11 cellular contexts compared by ENCODE assay signal in genomic region chr19:45576682-45577081, GRCh38. TPM values are rescaled to one million over a fixed set of nuclear protein-coding genes. Genes with fewer than 3 reads are reported as not detected.
DNase-seq lines count a peak whose midpoint lies in the region; ATAC-seq and TF ChIP-seq lines count a peak whose summit lies in the region.
"Had no signal": no experiment of that assay in that cellular context is flagged by ENCODE, and none has a peak within 500 bp of the region (broad histone marks: within the 10 kb centered on the region; RNA-seq: fewer than 3 reads in every experiment).

No MANE protein-coding gene starts in this region.

- H3K79me1 ChIP-seq in mesenchymal stem cell (replicated peaks; ENCODE audit: low read length, poor library complexity, severe bottlenecking): peaks cover 26% of the 10 kb centered on the region

- H3K14ac ChIP-seq in mesenchymal stem cell (ENCODE audit: low read length in 2 of 2): no peak overlapping the region

- H4K20me1 ChIP-seq in SK-N-SH (ENCODE audit: insufficient read depth): no peaks in the 10 kb centered on the region

- H3F3A ChIP-seq in SK-N-SH (replicated peaks; ENCODE audit: insufficient read depth): peaks cover 30% of the 10 kb centered on the region

- peak overlapping the region; percentile 64 for H2BK120ac ChIP-seq in mesenchymal stem cell (ENCODE audit: low read depth, low read length)

- no peak for TF ChIP-seq POLR2A in stomach (IDR thresholded peaks at IDR 0.05)

- POLR2A ChIA-PET in SK-N-SH (lab: Yijun Ruan, JAX): no interaction called here

- H3K27me3 ChIP-seq in SK-N-SH (ENCODE audit: insufficient read depth) (no peaks in the 10 kb centered on the region), brain microvascular endothelial cell (replicated peaks) (no peaks in the 10 kb centered on the region), mesenchymal stem cell (ENCODE audit: control insufficient read depth in 1 of 2, insufficient read depth in 1 of 2, low read length in 2 of 2) (no peaks in the 10 kb centered on the region), stomach (no peaks in the 10 kb centered on the region)
- H3K27me3 ChIP-seq: left lung had no signal

- no peaks in the 10 kb centered on the region for H3K9me3 ChIP-seq in SK-N-SH
- H3K9me3 ChIP-seq in mesenchymal stem cell (ENCODE audit: control insufficient read depth, low read length): no peaks in the 10 kb centered on the region
- no peaks in the 10 kb centered on the region for H3K9me3 ChIP-seq in stomach
- H3K9me3 ChIP-seq: left lung had no signal

- no peak overlapping the region for H3K4me3 ChIP-seq in SK-N-SH (ENCODE audit: low read depth in 2 of 2, low read length in 1 of 2)
- no peak overlapping the region for H3K4me3 ChIP-seq in brain microvascular endothelial cell (ENCODE audit: low read depth, low read length)
- peak overlapping the region in 1 of 2 experiments; percentile 7 for H3K4me3 ChIP-seq in mesenchymal stem cell (ENCODE audit: insufficient read depth in 1 of 2, low read depth in 1 of 2, low read length in 2 of 2)
- no peak overlapping the region for H3K4me3 ChIP-seq in stomach
- H3K4me3 ChIP-seq: left lung had no signal

- peak overlapping the region; percentile 42; the same call in 1 of the 2 replicates for H3K9ac ChIP-seq in SK-N-SH
- H3K9ac ChIP-seq in mesenchymal stem cell (ENCODE audit: low read length): peak overlapping the region; percentile 56

- CTCF ChIA-PET in SK-N-SH (lab: Yijun Ruan, JAX): interaction anchor here (1.2 kb wide), 1 partner anchor 91 kb away, joined by 3 read pairs; no protein-coding TSS in a partner anchor

- H3K9me2 ChIP-seq in SK-N-SH: no peaks in the 10 kb centered on the region

- TF ChIP-seq CTCF in SK-N-SH (IDR thresholded peaks at IDR 0.05): no peak
- TF ChIP-seq CTCF in brain microvascular endothelial cell (IDR thresholded peaks at IDR 0.05; ENCODE audit: low read depth, low read length, missing control alignments): no peak
- TF ChIP-seq CTCF in stomach (IDR thresholded peaks at IDR 0.05): no peak

- no peak; the same call in 2 of the 3 replicates for ATAC-seq in SK-N-SH treated with all-trans-retinoic acid at 6 μM for 48 hours
- ATAC-seq in GM21825 (IDR thresholded peaks at IDR 0.05; ENCODE audit: unreplicated experiment): no peak

- H3K36me3 Mint-ChIP-seq in activated T-helper 2 cell treated with anti-CD3 and anti-CD28 coated beads, Interferon-gamma antibody, Interleukin-2, Interleukin-4, amounts not matched to agents 10 μg/mL and 5 μg/mL and 100 μg/mL, durations not matched to agents 14 hours and 24 hours and 36 hours (ENCODE audit: low read depth): peaks cover 4% of the 10 kb centered on the region

- peaks cover 66% of the 10 kb centered on the region for H3K79me2 ChIP-seq in SK-N-SH (ENCODE audit: insufficient read depth)

- H2BK5ac ChIP-seq in mesenchymal stem cell (ENCODE audit: low read depth, low read length, poor library complexity, severe bottlenecking): peak overlapping the region; percentile 11

- peak overlapping the region in 1 of 2 experiments; percentile 24 for H3K4ac ChIP-seq in mesenchymal stem cell (ENCODE audit: low read depth in 1 of 2, low read length in 2 of 2)

- peak overlapping the region in 1 of 2 experiments; percentile 89; a peak in 2 of 4 replicates for H3K27ac ChIP-seq in SK-N-SH (ENCODE audit: low read depth in 2 of 2, low read length in 1 of 2)
- H3K27ac ChIP-seq in brain microvascular endothelial cell: peak overlapping the region; percentile 74
- peak overlapping the region; percentile 95 for H3K27ac ChIP-seq in mesenchymal stem cell (ENCODE audit: low read length, poor library complexity, severe bottlenecking)
- H3K27ac ChIP-seq in stomach: peak overlapping the region; percentile 68 to 86 (median 75)

- no peak for TF ChIP-seq RAD21 in SK-N-SH (IDR thresholded peaks at IDR 0.05; ENCODE audit: low read length)

- intact Hi-C loops in stomach (cut with DNase I; ENCODE audit: low total_unique reads): no loop called here
- intact Hi-C loops in activated T-helper 2 cell treated with anti-CD3 and anti-CD28 coated beads, Interferon-gamma antibody, Interleukin-2, Interleukin-4, amounts not matched to agents 10 μg/mL and 5 μg/mL and 100 μg/mL, durations not matched to agents 14 hours and 24 hours and 36 hours (cut with micrococcal nuclease): no loop called here

- H2BK12ac ChIP-seq in mesenchymal stem cell (ENCODE audit: low read length in 2 of 2): peak overlapping the region in 1 of 2 experiments; percentile 59

- no peak overlapping the region for H2BK15ac ChIP-seq in mesenchymal stem cell (ENCODE audit: low read depth, poor library complexity, severe bottlenecking)

- peak overlapping the region; percentile 18 for H4K91ac ChIP-seq in mesenchymal stem cell (ENCODE audit: low read length)

- H3K23ac ChIP-seq in mesenchymal stem cell (ENCODE audit: low read length in 2 of 2): no peak overlapping the region

- peak overlapping the region; percentile 55 for H4K8ac ChIP-seq in mesenchymal stem cell (ENCODE audit: low read length)

- H2AK5ac ChIP-seq in mesenchymal stem cell (ENCODE audit: low read length, severe bottlenecking): peak overlapping the region; percentile 73

- H3K27ac Mint-ChIP-seq in activated T-helper 2 cell treated with anti-CD3 and anti-CD28 coated beads, Interferon-gamma antibody, Interleukin-2, Interleukin-4, amounts not matched to agents 10 μg/mL and 5 μg/mL and 100 μg/mL, durations not matched to agents 14 hours and 24 hours and 36 hours: no peak overlapping the region

- WGBS in SK-N-SH (ENCODE audit: low lambda C conversion rate): 43% methylated on average over 3 of the region's 3 CpGs
- 71% methylated on average over 3 of the region's 3 CpGs for WGBS in mesenchymal stem cell
- 28 to 74% (median 62%) methylated on average over 3 of the region's 3 CpGs for WGBS in stomach, 5 donors

- no peaks in the 10 kb centered on the region for H3K27me3 Mint-ChIP-seq in activated T-helper 2 cell treated with anti-CD3 and anti-CD28 coated beads, Interferon-gamma antibody, Interleukin-2, Interleukin-4, amounts not matched to agents 10 μg/mL and 5 μg/mL and 100 μg/mL, durations not matched to agents 14 hours and 24 hours and 36 hours (ENCODE audit: low read depth)

- H3K4me1 ChIP-seq in SK-N-SH (ENCODE audit: control insufficient read depth in 1 of 2, insufficient read depth in 2 of 2, low read depth in 1 of 2, low read length in 1 of 2) (peaks cover 4 to 13% of the 10 kb centered on the region in 2 experiments; a peak in 3 of 4 replicates), mesenchymal stem cell (ENCODE audit: control insufficient read depth, insufficient read depth, low read depth, low read length) (peaks cover 19% of the 10 kb centered on the region), stomach (peaks cover 22 to 48% (median 45%) of the 10 kb centered on the region in 4 donors)

- peaks cover 11% of the 10 kb centered on the region for H3K4me1 Mint-ChIP-seq in activated T-helper 2 cell treated with anti-CD3 and anti-CD28 coated beads, Interferon-gamma antibody, Interleukin-2, Interleukin-4, amounts not matched to agents 10 μg/mL and 5 μg/mL and 100 μg/mL, durations not matched to agents 14 hours and 24 hours and 36 hours (ENCODE audit: low read depth)

- H3K36me3 ChIP-seq in SK-N-SH (replicated peaks in 1 of 2; ENCODE audit: control insufficient read depth in 1 of 2, insufficient read depth in 2 of 2, low read length in 1 of 2) (peaks cover 0 to 5% of the 10 kb centered on the region in 2 experiments), brain microvascular endothelial cell (replicated peaks) (no peaks in the 10 kb centered on the region), mesenchymal stem cell (ENCODE audit: control insufficient read depth in 1 of 2, insufficient read depth in 2 of 2, low read depth in 1 of 2, low read length in 2 of 2) (peaks cover 7 to 11% of the 10 kb centered on the region in 2 experiments), stomach (no peaks in the 10 kb centered on the region)
- H3K36me3 ChIP-seq: left lung had no signal

- H2AFZ ChIP-seq in SK-N-SH (ENCODE audit: low read depth): no peak overlapping the region
- no peak overlapping the region for H2AFZ ChIP-seq in mesenchymal stem cell (ENCODE audit: low read depth, low read length)

- TF ChIP-seq EP300 in SK-N-SH (IDR thresholded peaks at IDR 0.05; ENCODE audit: borderline replicate concordance in 1 of 2, low read depth in 1 of 2, low read length in 1 of 2): no peak
- TF ChIP-seq EP300 in stomach (IDR thresholded peaks at IDR 0.05): no peak

- H3K4me3 Mint-ChIP-seq in activated T-helper 2 cell treated with anti-CD3 and anti-CD28 coated beads, Interferon-gamma antibody, Interleukin-2, Interleukin-4, amounts not matched to agents 10 μg/mL and 5 μg/mL and 100 μg/mL, durations not matched to agents 14 hours and 24 hours and 36 hours (ENCODE audit: low read depth): no peak overlapping the region

- H3K18ac ChIP-seq in mesenchymal stem cell (ENCODE audit: low read depth in 1 of 2, low read length in 2 of 2): peak overlapping the region in 1 of 2 experiments; percentile 28

- H3K9me3 Mint-ChIP-seq in activated T-helper 2 cell treated with anti-CD3 and anti-CD28 coated beads, Interferon-gamma antibody, Interleukin-2, Interleukin-4, amounts not matched to agents 10 μg/mL and 5 μg/mL and 100 μg/mL, durations not matched to agents 14 hours and 24 hours and 36 hours: no peaks in the 10 kb centered on the region

- DNase-seq in SK-N-SH: no peak
- no peak for DNase-seq in brain microvascular endothelial cell
- DNase-seq in mesenchymal stem cell: no peak
- DNase-seq in stomach: no peak
- no peak for DNase-seq in NCI-H1105 (lab: John Stamatoyannopoulos, UW)
- DNase-seq in activated T-helper 2 cell treated with anti-CD3 and anti-CD28 coated beads, Interferon-gamma antibody, Interleukin-2, Interleukin-4, amounts not matched to agents 10 μg/mL and 5 μg/mL and 100 μg/mL, durations not matched to agents 14 hours and 24 hours and 36 hours (ENCODE audit: low spot score): no peak

- peak overlapping the region; percentile 64; the same call in 1 of the 2 replicates for H3K4me2 ChIP-seq in SK-N-SH
- peak overlapping the region; percentile 14 for H3K4me2 ChIP-seq in mesenchymal stem cell (ENCODE audit: low read length, poor library complexity, severe bottlenecking)

- in situ Hi-C loops in brain microvascular endothelial cell (cut with HindIII; ENCODE audit: low pct_ligation_motif_present, low sequenced_read_pairs): no loop called here

RNA-seq across cellular contexts. Expression of gene OPA3, which starts 7.9 kb away (rescaled TPM):
- polyA plus RNA-seq in SK-N-SH (2012; rRNA removed): 10.0 and 11.1 TPM in 2 replicates
- polyA plus RNA-seq in SK-N-SH (2012; cell fraction: cytosol; rRNA removed): 6.0 and 6.6 TPM in 2 replicates
- polyA plus RNA-seq in SK-N-SH (2012; cell fraction: nucleus; rRNA removed): 10.7 and 12.1 TPM in 2 replicates
- 13.4 TPM for polyA plus RNA-seq in mesenchymal stem cell (2013, experiment 1 of 2)
- polyA plus RNA-seq in mesenchymal stem cell (2013, experiment 2 of 2): 13.7 TPM
- 10 to 100 TPM in 1 of 5 donors, 1 to 10 TPM in 3, under 1 TPM in 1; under 0.01 to 27.5 (median 3.7) TPM for total RNA-seq in stomach
- 1 to 10 TPM; 2.9 to 5.5 (median 4.9) TPM for polyA plus RNA-seq in stomach
- total RNA-seq in activated T-helper 2 cell treated with anti-CD3 and anti-CD28 coated beads, Interferon-gamma antibody, Interleukin-2, Interleukin-4, amounts not matched to agents 10 μg/mL and 5 μg/mL and 100 μg/mL, durations not matched to agents 14 hours and 24 hours and 36 hours: 15.2 and 15.9 TPM in 2 replicates

RNA-seq across cellular contexts. Expression of gene GPR4, which starts 25.3 kb away (rescaled TPM):
- polyA plus RNA-seq in SK-N-SH (2012; rRNA removed) (0.29 and 0.69 TPM in 2 replicates), stomach (1 to 10 TPM in 2 of 3 donors, under 1 TPM in 1; 0.60 to 3.2 (median 2.9) TPM)
- 0.54 and 0.55 TPM in 2 replicates for polyA plus RNA-seq in SK-N-SH (2012; cell fraction: cytosol; rRNA removed)
- polyA plus RNA-seq in SK-N-SH (2012; cell fraction: nucleus; rRNA removed): 0.38 and 0.69 TPM in 2 replicates
- polyA plus RNA-seq in mesenchymal stem cell (2013, experiment 1 of 2): 0.73 TPM
- polyA plus RNA-seq in mesenchymal stem cell (2013, experiment 2 of 2): 0.77 TPM
- 1 to 10 TPM; 1.3 to 5.8 (median 2.0) TPM for total RNA-seq in stomach
- not detected in 2 replicates for total RNA-seq in activated T-helper 2 cell treated with anti-CD3 and anti-CD28 coated beads, Interferon-gamma antibody, Interleukin-2, Interleukin-4, amounts not matched to agents 10 μg/mL and 5 μg/mL and 100 μg/mL, durations not matched to agents 14 hours and 24 hours and 36 hours
- total RNA-seq: LHCN-M2, renal cortical epithelial cell had no signal
